In genomic region chr4:8099981-8100464, GRCh38 we compare ENCODE assay signal across 17 cellular contexts. TPM values are rescaled to one million over a fixed set of nuclear protein-coding genes. Genes with fewer than 3 reads are reported as not detected.
DNase-seq lines count a peak whose midpoint lies in the region; ATAC-seq, FAIRE-seq and TF ChIP-seq lines count a peak whose summit lies in the region.
"Had no signal": no experiment of that assay in that cellular context is flagged by ENCODE, and none has a peak within 500 bp of the region (broad histone marks: within the 10 kb centered on the region; RNA-seq: fewer than 3 reads in every experiment).

No MANE protein-coding gene starts in this region.

- FAIRE-seq in A549 (lab: Jason Lieb, UNC): no peak

- peaks cover 20% of the 10 kb centered on the region; the same call in 2 of the 3 replicates for H3K4me1 ChIP-seq in A549
- no peaks in the 10 kb centered on the region for H3K4me1 ChIP-seq in body of pancreas
- 0 out of 2 replicates have a peak, but pooled peaks cover 3% of the 10 kb centered on the region for H3K4me1 ChIP-seq in SJCRH30

- H3K9me3 ChIP-seq in A549 (no peaks in the 10 kb centered on the region), body of pancreas (no peaks in the 10 kb centered on the region), SJCRH30 (replicated peaks) (no peaks in the 10 kb centered on the region)
- H3K9me3 ChIP-seq: left lung had no signal

- no peak overlapping the region for H3K4me3 ChIP-seq in A549
- no peak overlapping the region for H3K4me3 ChIP-seq in body of pancreas
- H3K4me3 ChIP-seq in SJCRH30: no peak overlapping the region
- H3K4me3 ChIP-seq in dorsolateral prefrontal cortex: no peak overlapping the region
- H3K4me3 ChIP-seq: left lung, skin epidermis had no signal

- H3K36me3 ChIP-seq in body of pancreas (replicated peaks in 1 of 2; ENCODE audit: insufficient read depth in 1 of 2, low read depth in 2 of 2) (no peaks in the 10 kb centered on the region), SJCRH30 (no peaks in the 10 kb centered on the region)
- H3K36me3 ChIP-seq: left lung had no signal

- TF ChIP-seq CTCF in A549 (IDR thresholded peaks at IDR 0.05): no peak
- no peak for TF ChIP-seq CTCF in body of pancreas (IDR thresholded peaks at IDR 0.05)
- no peak for TF ChIP-seq CTCF in dorsolateral prefrontal cortex (IDR thresholded peaks at IDR 0.05 in 54 of 56, conservative IDR thresholded peaks at IDR 0.05 in 2 of 56; ENCODE audit: low read depth in 1 of 56, partially characterized antibody in 56 of 56)

- H3K4me2 ChIP-seq in A549: peak overlapping the region; percentile 17; the same call in 1 of the 3 replicates

- POLR2A ChIA-PET in A549 (lab: Yijun Ruan, JAX): no interaction called here

- H3K27ac ChIP-seq in A549 (peak overlapping the region; percentile 45 to 64; a peak in 3 of 6 replicates), body of pancreas (no peak overlapping the region), SJCRH30 (no peak overlapping the region), dorsolateral prefrontal cortex (no peak overlapping the region)
- H3K27ac ChIP-seq: C4-2B had no signal

- TF ChIP-seq EP300 in A549 (IDR thresholded peaks at IDR 0.05): peak in 1 of 2 experiments; percentile 42; a peak in 1 of 5 replicates

- intact Hi-C loops in body of pancreas (cut with DNase I): no loop called here
- intact Hi-C loops in left cardiac atrium (cut with DNase I): loop anchor here in 1 of 2 donors (5.0 kb wide), 1 partner anchor 52 kb away; no protein-coding TSS in a partner anchor
- intact Hi-C loops in dorsolateral prefrontal cortex (cut with DNase I): no loop called here

- H3K27me3 ChIP-seq in body of pancreas (no peaks in the 10 kb centered on the region), SJCRH30 (no peaks in the 10 kb centered on the region), dorsolateral prefrontal cortex (no peaks in the 10 kb centered on the region)
- H3K27me3 ChIP-seq: left lung had no signal

- ATAC-seq in A549 (no peak), body of pancreas (peak; percentile 61), left cardiac atrium (peak; percentile 20 to 37)

- CTCF ChIA-PET in A549 (lab: Yijun Ruan, JAX): no interaction called here

- no peak for TF ChIP-seq RAD21 in A549 (conservative IDR thresholded peaks at IDR 0.05 in 1 of 2, IDR thresholded peaks at IDR 0.05 in 1 of 2)

- DNase-seq in A549 (ENCODE audit: low read depth in 1 of 2, low spot score in 1 of 2): peak in 1 of 2 experiments; percentile 34
- DNase-seq in body of pancreas: peak in 1 of 4 donors; percentile 13
- peak; percentile 70 for DNase-seq in left cardiac atrium
- DNase-seq in renal cortical epithelial cell (ENCODE audit: low read depth): peak; percentile 10
- no peak for DNase-seq in activated CD4-positive, alpha-beta T cell treated with anti-CD3 and anti-CD28 coated beads for 48 hours
- no peak for DNase-seq in NCI-H128 (lab: John Stamatoyannopoulos, UW; ENCODE audit: unreplicated experiment)
- DNase-seq in SJCRH30: no peak
- DNase-seq in dorsolateral prefrontal cortex: no peak
- DNase-seq: activated CD4-positive, alpha-beta T cell treated with anti-CD3 and anti-CD28 coated beads, Interleukin-2, amount 10 ng/mL, durations not matched to agents 7 days and 5 days; activated CD8-positive, alpha-beta memory T cell treated with anti-CD3 and anti-CD28 coated beads, Interleukin-2, amount 50 U/mL, for 48 hours; anterior cingulate cortex; NCI-H1694; stimulated activated CD8-positive, alpha-beta memory T cell treated with anti-CD3 and anti-CD28 coated beads, Interleukin-4, amount 100 ng/mL, for 48 hours had no signal

- TF ChIP-seq POLR2A in A549 (IDR thresholded peaks at IDR 0.05; ENCODE audit: low read length) (no peak), body of pancreas (IDR thresholded peaks at IDR 0.05) (no peak)

- 51% methylated on average over 4 of the region's 4 CpGs for WGBS in A549 (ENCODE audit: missing lambda C conversion rate)
- WGBS in body of pancreas, 2 donors: 74 to 86% methylated on average over 4 of the region's 4 CpGs

TF ChIP-seq in A549, 52 proteins besides CTCF, POLR2A, EP300 and RAD21:
- no peak for TF ChIP-seq HDAC2 (IDR thresholded peaks at IDR 0.05)
- TF ChIP-seq ESRRA (IDR thresholded peaks at IDR 0.05; ENCODE audit: borderline replicate concordance, low read length): no peak
- TF ChIP-seq, protein P1, sequence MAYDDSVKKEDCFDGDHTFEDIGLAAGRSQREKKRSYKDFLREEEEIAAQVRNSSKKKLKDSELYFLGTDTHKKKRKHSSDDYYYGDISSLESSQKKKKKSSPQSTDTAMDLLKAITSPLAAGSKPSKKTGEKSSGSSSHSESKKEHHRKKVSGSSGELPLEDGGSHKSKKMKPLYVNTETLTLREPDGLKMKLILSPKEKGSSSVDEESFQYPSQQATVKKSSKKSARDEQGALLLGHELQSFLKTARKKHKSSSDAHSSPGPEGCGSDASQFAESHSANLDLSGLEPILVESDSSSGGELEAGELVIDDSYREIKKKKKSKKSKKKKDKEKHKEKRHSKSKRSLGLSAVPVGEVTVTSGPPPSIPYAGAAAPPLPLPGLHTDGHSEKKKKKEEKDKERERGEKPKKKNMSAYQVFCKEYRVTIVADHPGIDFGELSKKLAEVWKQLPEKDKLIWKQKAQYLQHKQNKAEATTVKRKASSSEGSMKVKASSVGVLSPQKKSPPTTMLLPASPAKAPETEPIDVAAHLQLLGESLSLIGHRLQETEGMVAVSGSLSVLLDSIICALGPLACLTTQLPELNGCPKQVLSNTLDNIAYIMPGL (CRISPR knock-in tag; IDR thresholded peaks at IDR 0.05; ENCODE audit: borderline replicate concordance): no peak
- TF ChIP-seq SREBF2 (IDR thresholded peaks at IDR 0.05): no peak
- no peak for TF ChIP-seq ZC3H11A (IDR thresholded peaks at IDR 0.05)
- no peak for TF ChIP-seq CBX8 (IDR thresholded peaks at IDR 0.05)
- no peak for TF ChIP-seq EHMT2 (IDR thresholded peaks at IDR 0.05; ENCODE audit: low read depth)
- no peak for TF ChIP-seq JUNB (IDR thresholded peaks at IDR 0.05)
- TF ChIP-seq PHF8 (IDR thresholded peaks at IDR 0.05; ENCODE audit: borderline replicate concordance, low read depth): no peak
- TF ChIP-seq, protein P2, sequence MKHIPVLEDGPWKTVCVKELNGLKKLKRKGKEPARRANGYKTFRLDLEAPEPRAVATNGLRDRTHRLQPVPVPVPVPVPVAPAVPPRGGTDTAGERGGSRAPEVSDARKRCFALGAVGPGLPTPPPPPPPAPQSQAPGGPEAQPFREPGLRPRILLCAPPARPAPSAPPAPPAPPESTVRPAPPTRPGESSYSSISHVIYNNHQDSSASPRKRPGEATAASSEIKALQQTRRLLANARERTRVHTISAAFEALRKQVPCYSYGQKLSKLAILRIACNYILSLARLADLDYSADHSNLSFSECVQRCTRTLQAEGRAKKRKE (CRISPR knock-in tag; IDR thresholded peaks at IDR 0.05; ENCODE audit: low read depth): no peak
- TF ChIP-seq FOXS1 (CRISPR knock-in tag; IDR thresholded peaks at IDR 0.05): no peak
- TF ChIP-seq KDM1A (IDR thresholded peaks at IDR 0.05; ENCODE audit: low read depth): no peak
- TF ChIP-seq, protein P3, sequence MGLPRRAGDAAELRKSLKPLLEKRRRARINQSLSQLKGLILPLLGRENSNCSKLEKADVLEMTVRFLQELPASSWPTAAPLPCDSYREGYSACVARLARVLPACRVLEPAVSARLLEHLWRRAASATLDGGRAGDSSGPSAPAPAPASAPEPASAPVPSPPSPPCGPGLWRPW (IDR thresholded peaks at IDR 0.05): no peak
- TF ChIP-seq JUN (IDR thresholded peaks at IDR 0.05): no peak
- TF ChIP-seq, protein P4, sequence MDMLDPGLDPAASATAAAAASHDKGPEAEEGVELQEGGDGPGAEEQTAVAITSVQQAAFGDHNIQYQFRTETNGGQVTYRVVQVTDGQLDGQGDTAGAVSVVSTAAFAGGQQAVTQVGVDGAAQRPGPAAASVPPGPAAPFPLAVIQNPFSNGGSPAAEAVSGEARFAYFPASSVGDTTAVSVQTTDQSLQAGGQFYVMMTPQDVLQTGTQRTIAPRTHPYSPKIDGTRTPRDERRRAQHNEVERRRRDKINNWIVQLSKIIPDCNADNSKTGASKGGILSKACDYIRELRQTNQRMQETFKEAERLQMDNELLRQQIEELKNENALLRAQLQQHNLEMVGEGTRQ (IDR thresholded peaks at IDR 0.05): no peak
- no peak for TF ChIP-seq RFX5 (IDR thresholded peaks at IDR 0.05)
- no peak for TF ChIP-seq NPAS2 (CRISPR knock-in tag; IDR thresholded peaks at IDR 0.05; ENCODE audit: borderline replicate concordance)
- no peak for TF ChIP-seq HEYL (CRISPR knock-in tag; IDR thresholded peaks at IDR 0.05)

RNA-seq across cellular contexts. Expression of gene ABLIM2, which starts 58.6 kb away (rescaled TPM):
- polyA plus RNA-seq in A549 (2011; rRNA removed) (0.21 and 0.37 TPM in 2 replicates), A549 (2017; fragmentation: RNase III; extraction: RNeasy Plus Mini Kit Qiagen cat#74134 plus additional on column Dnase treatment) (0.31 to 0.40 TPM (median 0.32 TPM) in 3 replicates)
- 0.19 and 0.46 TPM in 2 replicates for polyA plus RNA-seq in A549 (2012; cell fraction: cytosol; rRNA removed)
- polyA plus RNA-seq in A549 (2012; cell fraction: nucleus; rRNA removed): 0.34 TPM in 2 replicates
- 0.12 and 0.68 TPM in 2 replicates for polyA minus RNA-seq in A549 (2011; rRNA and poly(A)+ RNA removed)
- total RNA-seq in body of pancreas (10 to 100 TPM in 1 of 2 donors, 1 to 10 TPM in 1; 6.0 to 20.8 TPM), left cardiac atrium (10 to 100 TPM; 14.3 to 23.1 TPM), renal cortical epithelial cell (1.2 and 6.1 TPM in 2 replicates), dorsolateral prefrontal cortex (100 to 1,000 TPM in 103 of 120 experiments, 10 to 100 TPM in 17; 43.2 to 185 (median 130) TPM)
- total RNA-seq in SJCRH30 (2014; rRNA removed; shearing (Covaris generic)): 0.12 and 0.20 TPM in 2 replicates
- total RNA-seq: M059J had no signal

Comparison
In these comparisons a context has a peak if more than half of its experiments do, and no peak if none do; other contexts are left out.
1. ATAC-seq: peak in body of pancreas (single experiment) and left cardiac atrium (2 of 2); none in A549 (0 of 2).
2. DNase-seq: peak in left cardiac atrium (single experiment) and renal cortical epithelial cell (single experiment); none in activated CD4-positive, alpha-beta T cell treated with anti-CD3 and anti-CD28 coated beads for 48 hours (single experiment), NCI-H128 (single experiment), SJCRH30 (0 of 2) and dorsolateral prefrontal cortex (0 of 10).
3. H3K27ac ChIP-seq: peak in A549 (2 of 2); none in body of pancreas (0 of 4), SJCRH30 (single experiment) and dorsolateral prefrontal cortex (0 of 59).